ENCODE assay signal across 7 cellular contexts in genomic region chr17:1179635-1180433, GRCh38. TPM values are rescaled to one million over a fixed set of nuclear protein-coding genes. Genes with fewer than 3 reads are reported as not detected.
DNase-seq lines count a peak whose midpoint lies in the region; ATAC-seq and TF ChIP-seq lines count a peak whose summit lies in the region.

TSS of gene ABR (minus strand) at chr17:1179981. CDS start at chr17:1179727, 254 bp downstream.

- no peak within 1 kb of the TSS for H4K5ac ChIP-seq in H9 (ENCODE audit: insufficient read length, low read depth, low read length)

- peak within 1 kb of the TSS; percentile 72 to 87 (median 85) for H3K4me3 ChIP-seq in breast epithelium

- H2BK12ac ChIP-seq in H9 (ENCODE audit: insufficient read length, low read depth, low read length): no peak within 1 kb of the TSS

- no peak within 1 kb of the TSS for H2BK5ac ChIP-seq in H9 (ENCODE audit: insufficient read length, low read length)

- no peak within 1 kb of the TSS for H2BK20ac ChIP-seq in H9 (ENCODE audit: low read depth, low read length, poor library complexity, severe bottlenecking)

- H3K4me3 Mint-ChIP-seq in H9: peak within 1 kb of the TSS; percentile 76 to 90

- H3K27me3 ChIP-seq in H9 (ENCODE audit: insufficient read depth, low read length) (peaks cover 3% of the 10 kb centered on the region; the same call in 1 of the 2 replicates), breast epithelium (no peaks in the 10 kb centered on the region)

- H3K4me1 Mint-ChIP-seq in H9: peaks cover 18 to 25% of the 10 kb centered on the region in 2 experiments

- intact Hi-C loops in breast epithelium (cut with DNase I; ENCODE audit: low total_unique reads): loop anchor here (10.0 kb wide), 1 partner anchor 55 kb away; no protein-coding TSS in a partner anchor

- no peak within 1 kb of the TSS for H3K27ac Mint-ChIP-seq in H9

- peak within 1 kb of the TSS; percentile 52 for H3K4me2 ChIP-seq in H9 (ENCODE audit: insufficient read depth, insufficient read length, low read length)

- TF ChIP-seq CTCF in H9 (conservative IDR thresholded peaks at IDR 0.05) (no peak), breast epithelium (IDR thresholded peaks at IDR 0.05) (no peak)

- H3K36me3 Mint-ChIP-seq in H9 (ENCODE audit: insufficient read depth in 1 of 3, low read depth in 3 of 3): peaks cover 0 to 4% (median 0%) of the 10 kb centered on the region in 3 experiments; a peak in 1 of 7 replicates

- H3K9me3 Mint-ChIP-seq in H9: no peaks in the 10 kb centered on the region; a peak in 1 of 5 replicates

- no peak within 1 kb of the TSS for H2AFZ ChIP-seq in H9 (ENCODE audit: low read length)

- H3K4ac ChIP-seq in H9 (ENCODE audit: low read depth, low read length): no peak within 1 kb of the TSS

- no peak within 1 kb of the TSS for H2BK120ac ChIP-seq in H9 (ENCODE audit: low read depth, low read length, poor library complexity, severe bottlenecking)

- H4K8ac ChIP-seq in H9 (replicated peaks; ENCODE audit: insufficient read length, low read depth, low read length): no peak within 1 kb of the TSS

- DNase-seq in H9 (peak; percentile 77), T1000 (lab: John Stamatoyannopoulos, UW) (peak; percentile 55), breast epithelium (ENCODE audit: low spot score in 2 of 2) (no peak), iris pigment epithelial cell (ENCODE audit: low read depth) (peak; percentile 32)
- DNase-seq in stimulated activated CD4-positive, alpha-beta T cell treated with anti-CD3 and anti-CD28 coated beads, Interleukin-15, amount 100 ng/mL, for 24 hours: peak; percentile 58

- no CpG with 5 or more reads among the region's 100 CpGs for WGBS in H9 (ENCODE audit: extremely low coverage, insufficient read length, low lambda C conversion rate)

- H2BK15ac ChIP-seq in H9 (ENCODE audit: low read depth, low read length): no peak within 1 kb of the TSS

- no peaks in the 10 kb centered on the region for H3K36me3 ChIP-seq in breast epithelium

- ATAC-seq in HG02970 (IDR thresholded peaks at IDR 0.05; ENCODE audit: low FRiP score, unreplicated experiment): no peak
- ATAC-seq in HG03565 (IDR thresholded peaks at IDR 0.05; ENCODE audit: unreplicated experiment): no peak

- peaks cover 8% of the 10 kb centered on the region for H3K23me2 ChIP-seq in H9 (ENCODE audit: insufficient read length, low read depth, low read length, poor library complexity, severe bottlenecking)

- H4K20me1 ChIP-seq in H9 (ENCODE audit: control insufficient read depth, insufficient read depth, insufficient read length): no peaks in the 10 kb centered on the region

- no peak within 1 kb of the TSS for H3K56ac ChIP-seq in H9 (ENCODE audit: insufficient read length, low read depth, low read length)

- H3K27me3 Mint-ChIP-seq in H9 (ENCODE audit: low read depth): peaks cover 59% of the 10 kb centered on the region

- H3K18ac ChIP-seq in H9 (ENCODE audit: insufficient read length, low read depth, low read length): no peak within 1 kb of the TSS

- H2AK5ac ChIP-seq in H9 (ENCODE audit: insufficient read length, low read length): no peak within 1 kb of the TSS

- H3K79me2 ChIP-seq in H9 (ENCODE audit: insufficient read depth, low read length): no peaks in the 10 kb centered on the region

- TF ChIP-seq POLR2A in breast epithelium (IDR thresholded peaks at IDR 0.05): peak; percentile 53

- H3K23ac ChIP-seq in H9 (ENCODE audit: insufficient read length, low read depth, low read length): no peak within 1 kb of the TSS

- peak within 1 kb of the TSS; percentile 27 for H3K9ac ChIP-seq in H9 (ENCODE audit: extremely low read depth, insufficient read length, low read length)

- H3K79me1 ChIP-seq in H9 (ENCODE audit: insufficient read depth, low read depth, low read length, poor library complexity, severe bottlenecking): no peaks in the 10 kb centered on the region

- no peak within 1 kb of the TSS for H4K91ac ChIP-seq in H9 (ENCODE audit: insufficient read length, low read depth, low read length)

- H3T11ph ChIP-seq in H9 (ENCODE audit: low read length): no peak within 1 kb of the TSS

- no peaks in the 10 kb centered on the region for H3K9me3 ChIP-seq in H9 (ENCODE audit: control insufficient read depth, low read depth, low read length)
- no peaks in the 10 kb centered on the region for H3K9me3 ChIP-seq in breast epithelium

- H3K27ac ChIP-seq in H9 (ENCODE audit: insufficient read length, low read depth, low read length) (no peak within 1 kb of the TSS), breast epithelium (peak within 1 kb of the TSS; percentile 81 to 93)

- H3K14ac ChIP-seq in H9 (ENCODE audit: insufficient read depth, low read length): no peak within 1 kb of the TSS

- H3K4me1 ChIP-seq in H9 (ENCODE audit: insufficient read depth, low read length) (no peaks in the 10 kb centered on the region; the same call in 1 of the 2 replicates), breast epithelium (peaks cover 7 to 14% of the 10 kb centered on the region in 2 donors)

RNA-seq across cellular contexts. Expression of gene ABR, which starts in this region (rescaled TPM):
- total RNA-seq in H9 (2021): 31.3 and 34.7 TPM in 2 replicates
- total RNA-seq in breast epithelium: 10 to 100 TPM; 63.5 to 77.0 (median 75.0) TPM

Comparison
In these comparisons a context has a peak if more than half of its experiments do, and no peak if none do; other contexts are left out.
1. DNase-seq: peak in H9 (single experiment), T1000 (single experiment), iris pigment epithelial cell (single experiment) and stimulated activated CD4-positive, alpha-beta T cell treated with anti-CD3 and anti-CD28 coated beads, Interleukin-15, amount 100 ng/mL, for 24 hours (single experiment); none in breast epithelium (0 of 2).